14 cellular contexts compared by ENCODE assay signal in the genomic region with DNA sequence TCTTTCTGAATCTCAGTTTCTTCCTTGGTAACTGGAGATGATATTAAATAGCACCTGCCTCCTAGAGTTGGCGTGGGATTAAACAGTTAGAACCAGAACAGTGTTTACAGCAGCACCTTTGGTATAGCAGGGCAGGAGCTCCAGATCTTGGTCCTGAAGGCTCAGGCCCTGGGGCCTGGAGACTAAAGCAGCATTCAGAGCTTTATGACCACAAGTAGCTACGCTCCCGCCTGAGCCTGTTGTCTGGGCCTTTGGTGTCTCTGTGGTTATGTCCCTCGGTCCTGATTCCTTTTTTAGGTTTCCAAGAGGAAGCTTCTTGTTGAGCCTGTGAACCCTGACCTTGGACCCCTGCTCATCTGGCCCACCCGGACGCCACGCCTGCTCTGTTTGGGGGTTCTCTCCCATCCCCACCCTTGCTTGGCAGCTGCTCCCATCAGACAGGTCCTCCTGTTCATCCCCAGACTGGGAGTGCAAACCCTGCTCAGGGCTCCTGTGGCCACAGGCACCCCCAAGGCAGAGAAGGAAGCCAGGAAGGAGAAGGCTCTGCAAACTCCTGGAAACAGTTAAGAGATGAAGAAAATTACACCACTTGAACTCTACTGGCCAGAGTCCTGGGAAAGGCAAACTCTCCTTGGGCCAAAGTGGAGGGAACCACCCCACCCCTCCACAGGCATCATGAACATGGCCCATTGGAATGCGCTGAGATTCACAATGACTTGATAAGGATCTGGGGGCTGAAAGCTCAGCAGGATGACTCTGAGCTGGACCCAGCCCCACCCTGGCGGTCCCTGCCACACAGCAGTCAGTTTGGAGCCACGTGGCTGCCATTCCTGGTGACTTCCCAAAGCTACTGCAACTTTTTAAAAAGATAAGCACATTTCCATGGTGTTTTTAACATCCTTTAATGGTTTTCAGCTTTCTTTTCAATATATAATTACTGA. TPM values are rescaled to one million over a fixed set of nuclear protein-coding genes. Genes with fewer than 3 reads are reported as not detected.
DNase-seq lines count a peak whose midpoint lies in the region; ATAC-seq and TF ChIP-seq lines count a peak whose summit lies in the region.
"Had no signal": no experiment of that assay in that cellular context is flagged by ENCODE, and none has a peak within 500 bp of the region (broad histone marks: within the 10 kb centered on the region; RNA-seq: fewer than 3 reads in every experiment).

No MANE protein-coding gene starts in this region.

- ATAC-seq in HG03354 (IDR thresholded peaks at IDR 0.05; ENCODE audit: poor library complexity, severe bottlenecking, unreplicated experiment) (no peak), HG03520 (IDR thresholded peaks at IDR 0.05; ENCODE audit: unreplicated experiment) (no peak)
- ATAC-seq: esophagus mucosa; stimulated activated naive CD8-positive, alpha-beta T cell treated with anti-CD3 and anti-CD28 coated beads, Interleukin-15, amount 100 ng/mL, for 72 hours had no signal

- H3K4me3 ChIP-seq in fibroblast of mammary gland (ENCODE audit: control insufficient read depth, low read depth, low read length): no peak overlapping the region
- H3K4me3 ChIP-seq: breast epithelium had no signal

- TF ChIP-seq CTCF in fibroblast of mammary gland (conservative IDR thresholded peaks at IDR 0.05; ENCODE audit: control insufficient read depth, insufficient read depth, low read depth, low read length): no peak

- DNase-seq in D341Med (ENCODE audit: low spot score) (peak; percentile 10), MV-4-11 (lab: John Stamatoyannopoulos, UW) (peak; percentile 12), fibroblast of mammary gland (ENCODE audit: low read depth) (peak; percentile 68), posterior vena cava (ENCODE audit: low spot score) (peak; percentile 92), iPS-NIHi7 (ENCODE audit: extremely low spot score) (no peak)
- no peak for DNase-seq in activated CD4-positive, alpha-beta T cell treated with anti-CD3 and anti-CD28 coated beads for 1 hour
- DNase-seq: kidney; NCI-H187 treated with DMSO at 0.1 percent for 48 hours; stimulated activated CD4-positive, alpha-beta T cell treated with anti-CD3 and anti-CD28 coated beads, Interleukin-4, amount 100 ng/mL, for 24 hours; stimulated activated naive CD8-positive, alpha-beta T cell treated with anti-CD3 and anti-CD28 coated beads, Interleukin-15, amount 100 ng/mL, for 72 hours had no signal

- intact Hi-C loops in posterior vena cava (cut with DNase I): loop anchor here (2.0 to 10.0 kb wide), 3 partner anchors 479 to 1190 kb away; no protein-coding TSS in a partner anchor

RNA-seq across cellular contexts. Expression of a gene that starts 50.1 kb away (rescaled TPM):
- total RNA-seq in posterior vena cava: not detected
- total RNA-seq: breast epithelium, esophagus mucosa had no signal

Comparison
In these comparisons a context has a peak if more than half of its experiments do, and no peak if none do; other contexts are left out.
1. DNase-seq: peak in D341Med (single experiment), MV-4-11 (single experiment), fibroblast of mammary gland (single experiment) and posterior vena cava (single experiment); none in iPS-NIHi7 (single experiment) and activated CD4-positive, alpha-beta T cell treated with anti-CD3 and anti-CD28 coated beads for 1 hour (single experiment).